11 cellular contexts compared by ENCODE assay signal in genomic region chr6:1619666-1620503, GRCh38. TPM values are rescaled to one million over a fixed set of nuclear protein-coding genes. Genes with fewer than 3 reads are reported as not detected.
DNase-seq lines count a peak whose midpoint lies in the region; ATAC-seq and TF ChIP-seq lines count a peak whose summit lies in the region.
"Had no signal": no experiment of that assay in that cellular context is flagged by ENCODE, and none has a peak within 500 bp of the region (broad histone marks: within the 10 kb centered on the region; RNA-seq: fewer than 3 reads in every experiment).

No MANE protein-coding gene starts in this region.

- intact Hi-C loops in mucosa of descending colon (cut with DNase I, micrococcal nuclease) = no loop called here

- ATAC-seq in mucosa of descending colon (peak; percentile 9), thoracic aorta (ENCODE audit: insufficient number of reproducible peaks, low FRiP score, low read depth) (no peak)
- ATAC-seq: left colon had no signal

- H3K27me3 ChIP-seq in thoracic aorta (replicated peaks; ENCODE audit: insufficient read depth) = no peaks in the 10 kb centered on the region

- peak overlapping the region; percentile 97 to 98 for H3K27ac ChIP-seq in thoracic aorta

- H3K4me3 ChIP-seq in epithelial cell of proximal tubule (ENCODE audit: low read depth, low read length) (peak overlapping the region; percentile 47), mucosa of descending colon (no peak overlapping the region), thoracic aorta (peak overlapping the region; percentile 81)

- peaks cover 6% of the 10 kb centered on the region for H3K4me1 ChIP-seq in mucosa of descending colon (ENCODE audit: low read depth)
- H3K4me1 ChIP-seq in thoracic aorta (ENCODE audit: control insufficient read depth in 1 of 2, low read depth in 2 of 2) = peaks cover 0 to 69% of the 10 kb centered on the region in 2 donors

- TF ChIP-seq CTCF in epithelial cell of proximal tubule (conservative IDR thresholded peaks at IDR 0.05; ENCODE audit: low read depth, low read length) = no peak
- no peak for TF ChIP-seq CTCF in mucosa of descending colon (IDR thresholded peaks at IDR 0.05)
- TF ChIP-seq CTCF in thoracic aorta (IDR thresholded peaks at IDR 0.05) = no peak

- H3K36me3 ChIP-seq in mucosa of descending colon (ENCODE audit: low read depth) (no peaks in the 10 kb centered on the region), thoracic aorta (peaks cover 3% of the 10 kb centered on the region)

- DNase-seq in activated effector memory CD4-positive, alpha-beta T cell treated with anti-CD3 and anti-CD28 coated beads, Interleukin-2, amount 50 U/mL, for 16 hours = peak; percentile 61
- DNase-seq in activated effector memory CD4-positive, alpha-beta T cell treated with Interleukin-2 at 50 U/mL for 16 hours = no peak
- no peak for DNase-seq in epithelial cell of proximal tubule (ENCODE audit: low read depth)
- DNase-seq in mucosa of descending colon = no peak
- DNase-seq in thoracic aorta (ENCODE audit: low spot score) = no peak
- no peak for DNase-seq in dedifferentiated amniotic fluid mesenchymal stem cell (ENCODE audit: extremely low spot score)
- DNase-seq in NCI-H1092 treated with DMSO at 0.1 percent for 48 hours (lab: John Stamatoyannopoulos, UW) = no peak
- no peak for DNase-seq in NCI-H1417 (lab: John Stamatoyannopoulos, UW)
- DNase-seq: left colon, NCI-H345, T1000 had no signal

- H3K9me3 ChIP-seq in mucosa of descending colon (no peaks in the 10 kb centered on the region), thoracic aorta (no peaks in the 10 kb centered on the region)

RNA-seq across cellular contexts. Expression of gene FOXC1, which starts 10.2 kb away (rescaled TPM):
- total RNA-seq in epithelial cell of proximal tubule (18.6 and 27.7 TPM in 2 replicates), mucosa of descending colon (1 to 10 TPM; 1.1 to 1.7 (median 1.6) TPM), thoracic aorta (100 to 1,000 TPM; 103 to 109 TPM)
